ENCODE assay signal across 19 cellular contexts in the genomic region with DNA sequence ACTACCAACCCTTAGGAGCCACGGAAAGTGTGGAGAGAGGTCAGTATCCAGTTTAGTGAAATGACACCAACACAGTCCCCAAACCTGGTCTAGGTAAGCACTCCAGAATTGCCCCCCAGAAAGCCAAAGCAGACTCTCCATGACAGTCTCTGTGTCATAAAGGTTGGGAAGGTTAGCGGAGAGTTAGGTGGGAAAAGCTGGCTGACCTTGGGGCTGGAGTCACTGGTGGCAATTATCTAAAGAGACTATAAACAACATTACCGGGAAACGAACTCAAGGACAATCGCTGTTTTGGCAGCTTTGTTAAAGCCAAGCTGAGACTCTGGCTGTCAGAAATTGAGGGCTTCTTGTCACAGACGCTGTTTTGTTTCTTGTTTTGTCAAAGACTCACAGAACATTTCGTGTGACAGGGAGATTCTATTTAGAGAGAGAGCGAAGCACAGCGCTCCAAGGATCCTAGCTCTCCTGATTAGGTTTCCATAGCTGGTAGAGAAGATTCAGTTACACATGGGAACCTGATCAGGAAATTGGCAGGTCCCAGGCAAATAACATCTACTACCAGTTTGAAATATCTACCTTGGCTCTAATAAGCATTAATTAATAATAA.
"Had no signal": no experiment of that assay in that cellular context is flagged by ENCODE, and none has a peak within 500 bp of the region (broad histone marks: within the 10 kb centered on the region; RNA-seq: fewer than 3 reads in every experiment).

No MANE protein-coding gene starts in this region.

- H3K27ac ChIP-seq: colonic mucosa, prostate gland, sigmoid colon, stomach, testis, upper lobe of right lung had no signal

- H3K36me3 ChIP-seq: colonic mucosa, prostate gland, sigmoid colon, stomach, upper lobe of right lung had no signal

- H3K4me1 ChIP-seq: colonic mucosa, prostate gland, sigmoid colon, stomach, testis, upper lobe of right lung had no signal

- H3K4me3 ChIP-seq: colonic mucosa, prostate gland, sigmoid colon, stomach, testis, upper lobe of right lung had no signal

- DNase-seq: activated CD4-positive, alpha-beta T cell treated with anti-CD3 and anti-CD28 coated beads, Interleukin-2, amount 50 U/mL, for 48 hours; activated naive CD4-positive, alpha-beta T cell treated with anti-CD3 and anti-CD28 coated beads, Interleukin-2, amount 50 U/mL, for 16 hours; central memory CD4-positive, alpha-beta T cell; colonic mucosa; hippocampal formation; mesendoderm; sigmoid colon; stimulated activated CD4-positive, alpha-beta T cell treated with anti-CD3 and anti-CD28 coated beads, Interleukin-1b, Interleukin-23, amount 100 ng/mL, for 48 hours; stomach; T-cell; T1000; testis; upper lobe of right lung had no signal

- H3K27me3 ChIP-seq: colonic mucosa, sigmoid colon, stomach, testis, upper lobe of right lung had no signal

- H3K9me3 ChIP-seq: colonic mucosa, prostate gland, sigmoid colon, stomach, testis, upper lobe of right lung had no signal

- ATAC-seq: esophagus mucosa; natural killer cell treated with Interleukin-12 subunit alpha and Interleukin-12 subunit beta and Interleukin-15 and Interleukin-18, amount 100 ng/mL, for 72 hours; T-cell; upper lobe of right lung had no signal

- FAIRE-seq: astrocyte, endometrium, keratinocyte had no signal
